ENCODE assay signal across 2 cellular contexts in genomic region chr11:13384837-13385417, GRCh38.
A peak's percentile ranks its signal among the peaks of the same experiment; 100 is the strongest.
TF ChIP-seq lines count a peak whose summit lies in the region.

No MANE protein-coding gene starts in this region.

TF ChIP-seq in A549, 52 proteins besides CTCF, POLR2A, EP300 and RAD21 (continued from another document):
- TF ChIP-seq REST (IDR thresholded peaks at IDR 0.05) (no peak), SMC3 (IDR thresholded peaks at IDR 0.05) (peak; percentile 72), CHD2 (IDR thresholded peaks at IDR 0.05; ENCODE audit: low read length, partially characterized antibody) (no peak), GATA3 (IDR thresholded peaks at IDR 0.05; ENCODE audit: borderline replicate concordance) (no peak), NFE2L2 (conservative IDR thresholded peaks at IDR 0.05; ENCODE audit: low read length) (no peak)
- TF ChIP-seq, protein P1, sequence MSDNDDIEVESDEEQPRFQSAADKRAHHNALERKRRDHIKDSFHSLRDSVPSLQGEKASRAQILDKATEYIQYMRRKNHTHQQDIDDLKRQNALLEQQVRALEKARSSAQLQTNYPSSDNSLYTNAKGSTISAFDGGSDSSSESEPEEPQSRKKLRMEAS (IDR thresholded peaks at IDR 0.05), result no peak

TF ChIP-seq in Ishikawa, 13 proteins besides CTCF, POLR2A, EP300 and RAD21 (continued from another document):
- no peak for TF ChIP-seq REST (IDR thresholded peaks at IDR 0.05; ENCODE audit: low read depth)
- TF ChIP-seq NFIC (IDR thresholded peaks at IDR 0.05), result no peak
- TF ChIP-seq EGR1 (IDR thresholded peaks at IDR 0.05), result no peak
- TF ChIP-seq FOXM1 (IDR thresholded peaks at IDR 0.05; ENCODE audit: borderline replicate concordance, low read depth), result no peak
- TF ChIP-seq ZBTB7A (IDR thresholded peaks at IDR 0.05; ENCODE audit: low read depth), result no peak
- no peak for TF ChIP-seq CEBPB (IDR thresholded peaks at IDR 0.05)
